In genomic region chr14:50116986-50117385, GRCh38 we compare ENCODE assay signal across 8 cellular contexts. TPM values are rescaled to one million over a fixed set of nuclear protein-coding genes. Genes with fewer than 3 reads are reported as not detected.
DNase-seq lines count a peak whose midpoint lies in the region; FAIRE-seq lines count a peak whose summit lies in the region.

No MANE protein-coding gene starts in this region.

- peak overlapping the region; percentile 68 for H3K9ac ChIP-seq in mesendoderm (ENCODE audit: low read length)

- H3K9me3 Mint-ChIP-seq in activated naive CD4-positive, alpha-beta T cell treated with anti-CD3 and anti-CD28 coated beads, Interleukin-2, amount 50 U/mL, for 24 hours = no peaks in the 10 kb centered on the region

- no peaks in the 10 kb centered on the region for H3K4me1 ChIP-seq in mesendoderm (ENCODE audit: control insufficient read depth, low read depth, low read length)
- no peaks in the 10 kb centered on the region for H3K4me1 ChIP-seq in urinary bladder (ENCODE audit: insufficient read depth)

- H3K4me2 ChIP-seq in mesendoderm (ENCODE audit: low read length) = no peak overlapping the region

- peak overlapping the region; percentile 96 for H3K27ac ChIP-seq in angular gyrus (ENCODE audit: low read depth, low read length)
- no peak overlapping the region for H3K27ac ChIP-seq in mesendoderm (ENCODE audit: low read depth, low read length)
- peak overlapping the region; percentile 65 for H3K27ac ChIP-seq in urinary bladder (ENCODE audit: low read depth)

- peak overlapping the region; percentile 97 for H3K4me3 Mint-ChIP-seq in activated naive CD4-positive, alpha-beta T cell treated with anti-CD3 and anti-CD28 coated beads, Interleukin-2, amount 50 U/mL, for 24 hours

- H3K4ac ChIP-seq in mesendoderm (ENCODE audit: low read depth, low read length) = no peak overlapping the region

- peaks cover 34% of the 10 kb centered on the region for H3K4me1 Mint-ChIP-seq in activated naive CD4-positive, alpha-beta T cell treated with anti-CD3 and anti-CD28 coated beads, Interleukin-2, amount 50 U/mL, for 24 hours

- H3K79me1 ChIP-seq in mesendoderm (ENCODE audit: low read length) = peaks cover 3% of the 10 kb centered on the region

- no peak overlapping the region for H2BK120ac ChIP-seq in mesendoderm (ENCODE audit: low read depth, low read length)

- no peak overlapping the region for H2BK15ac ChIP-seq in mesendoderm (replicated peaks; ENCODE audit: low read depth)

- H3K27me3 Mint-ChIP-seq in activated naive CD4-positive, alpha-beta T cell treated with anti-CD3 and anti-CD28 coated beads, Interleukin-2, amount 50 U/mL, for 24 hours = no peaks in the 10 kb centered on the region

- no peak for DNase-seq in activated naive CD4-positive, alpha-beta T cell treated with anti-CD3 and anti-CD28 coated beads, Interleukin-2, amount 50 U/mL, for 16 hours
- DNase-seq in mesendoderm (no peak), HTR-8/SVneo (ENCODE audit: insufficient read length, low spot score) (no peak), SIG-M5 treated with dmso at 0.1 percent for 504 hours (lab: John Stamatoyannopoulos, UW; ENCODE audit: unreplicated experiment) (no peak)
- DNase-seq in stimulated activated CD4-positive, alpha-beta T cell treated with anti-CD3 and anti-CD28 coated beads, Interleukin-2, amount 100 ng/mL, for 48 hours = no peak

- H3K79me2 ChIP-seq in mesendoderm (ENCODE audit: control insufficient read depth, insufficient read depth, low read length) = peaks cover 14% of the 10 kb centered on the region

- no peak for FAIRE-seq in HTR-8/SVneo (lab: Jason Lieb, UNC)

- H3K18ac ChIP-seq in mesendoderm (ENCODE audit: low read length) = no peak overlapping the region

- peaks cover 12% of the 10 kb centered on the region for H3K36me3 Mint-ChIP-seq in activated naive CD4-positive, alpha-beta T cell treated with anti-CD3 and anti-CD28 coated beads, Interleukin-2, amount 50 U/mL, for 24 hours

- H3K23ac ChIP-seq in mesendoderm (ENCODE audit: low read length) = no peak overlapping the region

- H3K4me3 ChIP-seq in mesendoderm (ENCODE audit: low read length) (no peak overlapping the region), urinary bladder (ENCODE audit: low read depth, low read length) (peak overlapping the region; percentile 62)

- H2BK5ac ChIP-seq in mesendoderm (ENCODE audit: low read length) = no peak overlapping the region

- H3K36me3 ChIP-seq in mesendoderm (ENCODE audit: control insufficient read depth, insufficient read depth, low read length) (peaks cover 3% of the 10 kb centered on the region), urinary bladder (ENCODE audit: insufficient read depth) (peaks cover 3% of the 10 kb centered on the region)

- no peak overlapping the region for H2AK5ac ChIP-seq in mesendoderm (ENCODE audit: low read length)

- peak overlapping the region; percentile 96 for H3K27ac Mint-ChIP-seq in activated naive CD4-positive, alpha-beta T cell treated with anti-CD3 and anti-CD28 coated beads, Interleukin-2, amount 50 U/mL, for 24 hours

- peak overlapping the region; percentile 97 for H4K5ac ChIP-seq in mesendoderm (ENCODE audit: low read length)

- WGBS in mesendoderm (ENCODE audit: extremely low coverage, insufficient coverage, low lambda C conversion rate) = no CpG with 5 or more reads among the region's 2 CpGs
- 18% methylated on average over 2 of the region's 2 CpGs for WGBS in urinary bladder

- H3K27me3 ChIP-seq in mesendoderm (ENCODE audit: insufficient read depth, low read length, poor library complexity) = no peaks in the 10 kb centered on the region

- H4K8ac ChIP-seq in mesendoderm (ENCODE audit: low read depth, low read length) = no peak overlapping the region

- H3K56ac ChIP-seq in mesendoderm (ENCODE audit: low read length) = peak overlapping the region; percentile 76

RNA-seq across cellular contexts. Expression of gene VCPKMT, which starts 0.6 kb away (rescaled TPM):
- 10.7 TPM for polyA plus RNA-seq in mesendoderm (2013, experiment 1 of 2)
- polyA plus RNA-seq in mesendoderm (2013, experiment 2 of 2) = 10.7 TPM
- total RNA-seq in urinary bladder = 9.6 TPM
- polyA plus RNA-seq in urinary bladder = 7.8 TPM
